23 cellular contexts compared by ENCODE assay signal in genomic region chr13:48633695-48634094, GRCh38. TPM values are rescaled to one million over a fixed set of nuclear protein-coding genes. Genes with fewer than 3 reads are reported as not detected.
DNase-seq lines count a peak whose midpoint lies in the region; ATAC-seq and TF ChIP-seq lines count a peak whose summit lies in the region.
"Had no signal": no experiment of that assay in that cellular context is flagged by ENCODE, and none has a peak within 500 bp of the region (broad histone marks: within the 10 kb centered on the region; RNA-seq: fewer than 3 reads in every experiment).

No MANE protein-coding gene starts in this region.

- H3K9me3 Mint-ChIP-seq in activated naive CD4-positive, alpha-beta T cell treated with anti-CD3 and anti-CD28 coated beads for 36 hours, result peaks cover 16% of the 10 kb centered on the region
- H3K9me3 Mint-ChIP-seq in activated naive CD4-positive, alpha-beta T cell treated with anti-CD3 and anti-CD28 coated beads, Interleukin-2, amount 10 ng/mL, durations not matched to agents 7 days and 5 days, result peaks cover 20% of the 10 kb centered on the region
- peaks cover 10 to 18% (median 17%) of the 10 kb centered on the region in 3 donors for H3K9me3 Mint-ChIP-seq in T-cell
- peaks cover 0 to 44% (median 22%) of the 10 kb centered on the region in 9 donors for H3K9me3 Mint-ChIP-seq in naive thymus-derived CD8-positive, alpha-beta T cell

- peak overlapping the region; percentile 14 for H3K27ac Mint-ChIP-seq in activated naive CD4-positive, alpha-beta T cell treated with anti-CD3 and anti-CD28 coated beads for 36 hours
- no peak overlapping the region for H3K27ac Mint-ChIP-seq in activated naive CD4-positive, alpha-beta T cell treated with anti-CD3 and anti-CD28 coated beads, Interleukin-2, amount 10 ng/mL, durations not matched to agents 7 days and 5 days
- peak overlapping the region in 1 of 2 donors; percentile 36 for H3K27ac Mint-ChIP-seq in T-cell
- H3K27ac Mint-ChIP-seq in naive thymus-derived CD8-positive, alpha-beta T cell, result peak overlapping the region in 1 of 10 donors; percentile 43
- H3K27ac Mint-ChIP-seq: B cell; CD4-positive, CD25-positive, alpha-beta regulatory T cell; CD8-positive, alpha-beta memory T cell had no signal

- CTCF ChIA-PET in activated naive CD4-positive, alpha-beta T cell treated with anti-CD3 and anti-CD28 coated beads for 36 hours (lab: Charles Lee), result no interaction called here
- CTCF ChIA-PET in activated naive CD4-positive, alpha-beta T cell treated with anti-CD3 and anti-CD28 coated beads, Interleukin-2, amount 10 ng/mL, durations not matched to agents 7 days and 5 days (lab: Charles Lee), result interaction anchor here (1.7 kb wide), 1 partner anchor 135 kb away, joined by 5 read pairs; no protein-coding TSS in a partner anchor
- CTCF ChIA-PET in T-cell (lab: Charles Lee), result interaction anchor here in 1 of 2 donors (1.1 kb wide), 1 partner anchor 98 kb away, joined by 3 read pairs; no protein-coding TSS in a partner anchor

- TF ChIP-seq CTCF in fibroblast of villous mesenchyme (IDR thresholded peaks at IDR 0.05; ENCODE audit: insufficient read depth, low read depth, low read length), result no peak

- peaks cover 2% of the 10 kb centered on the region for H3K36me3 Mint-ChIP-seq in activated naive CD4-positive, alpha-beta T cell treated with anti-CD3 and anti-CD28 coated beads for 36 hours (ENCODE audit: low read depth)
- H3K36me3 Mint-ChIP-seq in activated naive CD4-positive, alpha-beta T cell treated with anti-CD3 and anti-CD28 coated beads, Interleukin-2, amount 10 ng/mL, durations not matched to agents 7 days and 5 days, result peaks cover 1% of the 10 kb centered on the region
- no peaks in the 10 kb centered on the region for H3K36me3 Mint-ChIP-seq in T-cell
- peaks cover 5 to 32% (median 32%) of the 10 kb centered on the region in 3 donors for H3K36me3 Mint-ChIP-seq in naive thymus-derived CD8-positive, alpha-beta T cell
- H3K36me3 Mint-ChIP-seq: CD4-positive, CD25-positive, alpha-beta regulatory T cell had no signal

- peaks cover 4% of the 10 kb centered on the region for H3K4me1 Mint-ChIP-seq in activated naive CD4-positive, alpha-beta T cell treated with anti-CD3 and anti-CD28 coated beads for 36 hours (ENCODE audit: low read depth)
- peaks cover 11% of the 10 kb centered on the region for H3K4me1 Mint-ChIP-seq in activated naive CD4-positive, alpha-beta T cell treated with anti-CD3 and anti-CD28 coated beads, Interleukin-2, amount 10 ng/mL, durations not matched to agents 7 days and 5 days
- peaks cover 0 to 5% (median 0%) of the 10 kb centered on the region in 3 donors for H3K4me1 Mint-ChIP-seq in T-cell
- H3K4me1 Mint-ChIP-seq in naive thymus-derived CD8-positive, alpha-beta T cell, result peaks cover 0 to 2% (median under 1%) of the 10 kb centered on the region in 4 donors
- H3K4me1 Mint-ChIP-seq: B cell; CD4-positive, CD25-positive, alpha-beta regulatory T cell; CD8-positive, alpha-beta memory T cell had no signal

- H3K4me3 Mint-ChIP-seq in activated naive CD4-positive, alpha-beta T cell treated with anti-CD3 and anti-CD28 coated beads for 36 hours, result no peak overlapping the region
- H3K4me3 Mint-ChIP-seq in activated naive CD4-positive, alpha-beta T cell treated with anti-CD3 and anti-CD28 coated beads, Interleukin-2, amount 10 ng/mL, durations not matched to agents 7 days and 5 days, result no peak overlapping the region
- no peak overlapping the region for H3K4me3 Mint-ChIP-seq in T-cell
- no peak overlapping the region for H3K4me3 Mint-ChIP-seq in naive thymus-derived CD8-positive, alpha-beta T cell
- H3K4me3 Mint-ChIP-seq: B cell; CD4-positive, CD25-positive, alpha-beta regulatory T cell; CD8-positive, alpha-beta memory T cell had no signal

- H3K4me3 ChIP-seq in fibroblast of villous mesenchyme (ENCODE audit: low read depth, low read length), result no peak overlapping the region
- H3K4me3 ChIP-seq: BLaER1, GM23248 had no signal

- POLR2A ChIA-PET in T-cell (lab: Charles Lee), result no interaction called here
- POLR2A ChIA-PET in naive thymus-derived CD8-positive, alpha-beta T cell (lab: Charles Lee), result no interaction called here

- ATAC-seq in T-cell (replicated peaks in 1 of 4), result peak in 3 of 4 experiments; percentile 36 to 93 (median 71)
- peak; percentile 35 to 44 for ATAC-seq in naive thymus-derived CD8-positive, alpha-beta T cell
- no peak for ATAC-seq in HG02798 (IDR thresholded peaks at IDR 0.05; ENCODE audit: poor library complexity, unreplicated experiment)

- no peak for DNase-seq in activated naive CD4-positive, alpha-beta T cell treated with anti-CD3 and anti-CD28 coated beads for 36 hours
- DNase-seq in activated naive CD4-positive, alpha-beta T cell treated with anti-CD3 and anti-CD28 coated beads, Interleukin-2, amount 10 ng/mL, durations not matched to agents 7 days and 5 days, result no peak
- DNase-seq in T-cell, result no peak
- DNase-seq in fibroblast of villous mesenchyme (ENCODE audit: low read depth), result peak; percentile 29
- peak in 1 of 10 donors; percentile 28 for DNase-seq in naive thymus-derived CD8-positive, alpha-beta T cell
- no peak for DNase-seq in NOMO-1 (lab: John Stamatoyannopoulos, UW; ENCODE audit: unreplicated experiment in 2 of 2)
- DNase-seq in NCI-H146 treated with DMSO at 0.1 percent for 48 hours (lab: John Stamatoyannopoulos, UW; ENCODE audit: unreplicated experiment), result no peak
- DNase-seq: CD4-positive, CD25-positive, alpha-beta regulatory T cell; DMS 273 treated with DMSO at 0.1 percent for 48 hours; DMS53; DMS79 treated with DMSO at 0.1 percent for 48 hours; GF-D8; H7; HCEC 1CT had no signal

- H3K27me3 Mint-ChIP-seq in activated naive CD4-positive, alpha-beta T cell treated with anti-CD3 and anti-CD28 coated beads for 36 hours (ENCODE audit: low read depth), result no peaks in the 10 kb centered on the region
- H3K27me3 Mint-ChIP-seq in activated naive CD4-positive, alpha-beta T cell treated with anti-CD3 and anti-CD28 coated beads, Interleukin-2, amount 10 ng/mL, durations not matched to agents 7 days and 5 days, result peaks cover 3% of the 10 kb centered on the region
- H3K27me3 Mint-ChIP-seq in T-cell, result peaks cover 0 to 2% of the 10 kb centered on the region in 2 donors
- peaks cover 0 to 4% (median 1%) of the 10 kb centered on the region in 5 donors for H3K27me3 Mint-ChIP-seq in naive thymus-derived CD8-positive, alpha-beta T cell

- intact Hi-C loops in activated naive CD4-positive, alpha-beta T cell treated with anti-CD3 and anti-CD28 coated beads for 36 hours (cut with micrococcal nuclease), result no loop called here

RNA-seq across cellular contexts. Expression of gene CYSLTR2, which starts 20.0 kb away (rescaled TPM):
- 1 to 10 TPM; 1.3 to 1.7 TPM for total RNA-seq in activated naive CD4-positive, alpha-beta T cell treated with anti-CD3 and anti-CD28 coated beads for 36 hours
- 1 to 10 TPM; 1.7 to 6.2 (median 2.9) TPM for total RNA-seq in T-cell
- total RNA-seq in fibroblast of villous mesenchyme, result not detected in 2 replicates
- 1 to 10 TPM; 1.5 to 2.1 TPM for total RNA-seq in naive thymus-derived CD8-positive, alpha-beta T cell
- under 1 TPM; 0.37 to 0.81 (median 0.60) TPM for polyA plus RNA-seq in naive thymus-derived CD8-positive, alpha-beta T cell
- total RNA-seq: B cell, Daoy, G401, GM23248, H1, H7 had no signal
- polyA plus RNA-seq: AG04450, GM23248, H1 had no signal
